Comparison of ENCODE assay signal across 8 cellular contexts in genomic region chr16:31441956-31442355, GRCh38. TPM values are rescaled to one million over a fixed set of nuclear protein-coding genes. Genes with fewer than 3 reads are reported as not detected.
DNase-seq lines count a peak whose midpoint lies in the region; ATAC-seq and TF ChIP-seq lines count a peak whose summit lies in the region.

No MANE protein-coding gene starts in this region.

- H3K9me3 ChIP-seq in CD8-positive, alpha-beta T cell (ENCODE audit: low read length) = no peaks in the 10 kb centered on the region
- H3K9me3 ChIP-seq in T-helper 17 cell (ENCODE audit: control insufficient read depth, low read length, poor library complexity, severe bottlenecking) = no peaks in the 10 kb centered on the region

- H3K4me3 Mint-ChIP-seq in CD8-positive, alpha-beta T cell = peak overlapping the region; percentile 75
- H3K4me3 Mint-ChIP-seq in T-helper 17 cell = peak overlapping the region; percentile 85

- H3K9me3 Mint-ChIP-seq in CD8-positive, alpha-beta T cell = no peaks in the 10 kb centered on the region

- no peak for ATAC-seq in CD8-positive, alpha-beta T cell
- ATAC-seq in T-helper 17 cell (no peak), GM21447 (IDR thresholded peaks at IDR 0.05; ENCODE audit: unreplicated experiment) (no peak)

- no peak for DNase-seq in CD8-positive, alpha-beta T cell
- no peak for DNase-seq in T-helper 17 cell
- DNase-seq in fibroblast of the aortic adventitia (ENCODE audit: low read depth) = no peak
- DNase-seq in retinal pigment epithelial cell (ENCODE audit: low read depth) = no peak
- DNase-seq in DMS 273 (lab: John Stamatoyannopoulos, UW; ENCODE audit: unreplicated experiment) = no peak
- no peak for DNase-seq in ecto neural progenitor cell (ENCODE audit: low spot score)
- no peak for DNase-seq in amygdala (lab: John Stamatoyannopoulos, UW)

- H3K27ac ChIP-seq in CD8-positive, alpha-beta T cell (ENCODE audit: low read depth, low read length) = no peak overlapping the region

- intact Hi-C loops in CD8-positive, alpha-beta T cell (cut with DNase I, micrococcal nuclease) = loop anchor here in 1 of 2 experiments (2.0 to 10.0 kb wide), 5 partner anchors 59 to 433 kb away; partner anchors contain the start of genes FUS, ITGAX, PYCARD and ZNF267

- H3K4me1 ChIP-seq in CD8-positive, alpha-beta T cell (ENCODE audit: insufficient read depth, low read length) = peaks cover 4% of the 10 kb centered on the region

- POLR2A ChIA-PET in CD8-positive, alpha-beta T cell (lab: Charles Lee) = interaction anchor here (0.6 to 1.6 kb wide), 4 partner anchors 255 to 378 kb away, joined by 3 to 8 read pairs (median 4); partner anchors contain the start of genes FUS, ZNF646 and ZNF668

- H3K4me1 Mint-ChIP-seq in CD8-positive, alpha-beta T cell (ENCODE audit: low read depth) = peaks cover 6% of the 10 kb centered on the region
- H3K4me1 Mint-ChIP-seq in T-helper 17 cell = peaks cover 12% of the 10 kb centered on the region

- H3K27me3 ChIP-seq in CD8-positive, alpha-beta T cell (ENCODE audit: insufficient read depth, low read length) = no peaks in the 10 kb centered on the region

- H3K4me3 ChIP-seq in CD8-positive, alpha-beta T cell (ENCODE audit: low read depth, low read length) = no peak overlapping the region
- peak overlapping the region; percentile 81 for H3K4me3 ChIP-seq in fibroblast of the aortic adventitia (ENCODE audit: low read depth, low read length)
- H3K4me3 ChIP-seq in retinal pigment epithelial cell (ENCODE audit: low read length) = peak overlapping the region; percentile 51

- peak overlapping the region; percentile 42 for H3K27ac Mint-ChIP-seq in CD8-positive, alpha-beta T cell
- no peak overlapping the region for H3K27ac Mint-ChIP-seq in T-helper 17 cell

- H3K36me3 Mint-ChIP-seq in CD8-positive, alpha-beta T cell = peaks cover 2% of the 10 kb centered on the region
- no peaks in the 10 kb centered on the region for H3K36me3 Mint-ChIP-seq in T-helper 17 cell (ENCODE audit: low read depth)

- no peaks in the 10 kb centered on the region for H3K27me3 Mint-ChIP-seq in CD8-positive, alpha-beta T cell (ENCODE audit: low read depth)
- H3K27me3 Mint-ChIP-seq in T-helper 17 cell = no peaks in the 10 kb centered on the region

- CTCF ChIA-PET in CD8-positive, alpha-beta T cell (lab: Charles Lee) = interaction anchor here (0.7 to 4.3 kb wide), 21 partner anchors 10 to 492 kb away, joined by 3 to 57 read pairs (median 4); partner anchors contain the start of genes FUS, HSD3B7, PYCARD and PYDC1

- no peak for TF ChIP-seq CTCF in CD8-positive, alpha-beta T cell (IDR thresholded peaks at IDR 0.05)
- TF ChIP-seq CTCF in fibroblast of the aortic adventitia (IDR thresholded peaks at IDR 0.05; ENCODE audit: insufficient read depth, low read length) (no peak), retinal pigment epithelial cell (conservative IDR thresholded peaks at IDR 0.05; ENCODE audit: low read depth, low read length) (no peak)

- H3K36me3 ChIP-seq in CD8-positive, alpha-beta T cell (ENCODE audit: insufficient read depth, low read length) = no peaks in the 10 kb centered on the region

RNA-seq across cellular contexts. Expression of gene ZNF843, which starts 0.6 kb away (rescaled TPM):
- total RNA-seq in CD8-positive, alpha-beta T cell = not detected
- total RNA-seq in T-helper 17 cell = under 1 TPM; 0.10 to 0.23 TPM
- total RNA-seq in fibroblast of the aortic adventitia (ENCODE audit: low replicate concordance) = 0.25 and 0.99 TPM in 2 replicates

RNA-seq across cellular contexts. Expression of gene COX6A2, which starts 13.8 kb away (rescaled TPM):
- not detected for total RNA-seq in CD8-positive, alpha-beta T cell
- total RNA-seq in T-helper 17 cell (not detected), fibroblast of the aortic adventitia (ENCODE audit: low replicate concordance) (not detected in 2 replicates)

RNA-seq across cellular contexts. Expression of gene ARMC5, which starts 17.3 kb away (rescaled TPM):
- total RNA-seq in CD8-positive, alpha-beta T cell = 10 to 100 TPM; 22.4 to 24.0 TPM
- 10 to 100 TPM; 15.8 to 21.9 TPM for total RNA-seq in T-helper 17 cell
- 7.4 and 16.9 TPM in 2 replicates for total RNA-seq in fibroblast of the aortic adventitia (ENCODE audit: low replicate concordance)

RNA-seq across cellular contexts. Expression of gene TGFB1I1, which starts 30.0 kb away (rescaled TPM):
- total RNA-seq in CD8-positive, alpha-beta T cell = under 1 TPM; 0.31 to 0.60 TPM
- total RNA-seq in T-helper 17 cell (1 to 10 TPM in 1 of 2 donors, under 1 TPM in 1; 0.35 to 5.6 TPM), fibroblast of the aortic adventitia (ENCODE audit: low replicate concordance) (30.3 and 56.7 TPM in 2 replicates)

RNA-seq across cellular contexts. Expression of gene SLC5A2, which starts 41.0 kb away (rescaled TPM):
- 1 to 10 TPM; 1.8 to 2.4 TPM for total RNA-seq in CD8-positive, alpha-beta T cell
- 1 to 10 TPM; 1.3 to 2.8 TPM for total RNA-seq in T-helper 17 cell
- total RNA-seq in fibroblast of the aortic adventitia (ENCODE audit: low replicate concordance) = not detected in 2 replicates
